In the genomic region with DNA sequence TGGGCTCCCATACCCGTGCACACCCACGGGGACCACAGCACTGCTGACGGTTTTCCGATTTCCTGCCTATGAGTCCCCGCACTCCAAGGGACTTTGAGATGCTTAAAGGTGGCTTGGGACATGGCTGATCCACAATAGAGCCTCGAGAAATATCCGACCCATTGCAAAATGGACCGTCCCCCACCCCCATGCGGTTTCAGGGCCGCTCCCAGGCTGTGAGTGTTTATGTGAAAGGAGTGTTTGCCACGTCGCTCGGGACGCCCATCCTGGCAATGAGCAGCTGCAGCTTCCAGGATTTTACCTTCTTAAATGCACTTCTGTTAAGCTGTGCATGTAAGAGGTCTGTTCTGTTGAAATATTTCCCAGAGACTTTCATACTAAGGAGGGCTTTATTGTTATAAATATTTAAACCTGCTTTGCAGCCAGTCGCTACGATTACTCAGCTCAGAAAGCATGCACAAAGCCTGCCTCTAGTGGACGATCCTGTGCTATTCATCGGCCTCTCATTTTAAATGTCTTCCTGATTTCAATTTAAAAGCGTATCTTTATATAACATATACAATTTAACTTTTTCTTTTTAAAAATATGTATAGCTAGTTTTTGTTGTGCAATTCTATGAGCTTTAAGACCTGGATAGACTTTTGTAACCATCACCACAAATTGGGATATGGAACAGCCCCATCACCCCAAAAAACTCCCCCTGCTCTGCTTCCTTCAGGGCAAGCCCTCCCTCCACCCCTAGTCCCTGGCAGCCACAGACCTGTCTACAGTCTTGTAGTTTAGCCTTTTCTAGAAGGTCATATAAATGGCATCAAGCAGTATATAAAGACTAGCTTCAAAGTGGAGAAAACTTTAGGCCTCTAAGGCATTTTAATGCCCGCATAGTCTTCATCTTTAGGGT, we compare ENCODE assay signal across 13 cellular contexts.
A peak's percentile ranks its signal among the peaks of the same experiment; 100 is the strongest.
DNase-seq lines count a peak whose midpoint lies in the region; ATAC-seq and TF ChIP-seq lines count a peak whose summit lies in the region.
"Had no signal": no experiment of that assay in that cellular context is flagged by ENCODE, and none has a peak within 500 bp of the region (broad histone marks: within the 10 kb centered on the region; RNA-seq: fewer than 3 reads in every experiment).

No MANE protein-coding gene starts in this region.

- no peak overlapping the region for H3K4me3 ChIP-seq in foreskin fibroblast (ENCODE audit: low read depth in 1 of 2, low read length in 2 of 2)
- H3K4me3 ChIP-seq: colonic mucosa, stomach had no signal

- no peak for TF ChIP-seq CTCF in foreskin fibroblast (IDR thresholded peaks at IDR 0.05; ENCODE audit: low read depth, low read length)

- ATAC-seq in HG03095 (IDR thresholded peaks at IDR 0.05; ENCODE audit: unreplicated experiment), result no peak
- ATAC-seq: left lobe of liver had no signal

- DNase-seq in DMS153 treated with DMSO at 0.1 percent for 48 hours (lab: John Stamatoyannopoulos, UW; ENCODE audit: unreplicated experiment), result peak; percentile 7
- no peak for DNase-seq in DMS153 (lab: John Stamatoyannopoulos, UW)
- peak; percentile 60 for DNase-seq in RKO (ENCODE audit: low spot score)
- peak; percentile 69 for DNase-seq in inferior parietal cortex (ENCODE audit: extremely low spot score)
- DNase-seq in substantia nigra (lab: John Stamatoyannopoulos, UW), result peak in 13 of 49 donors; percentile 17 to 69 (median 25)
- DNase-seq in NCI-H1048 (lab: John Stamatoyannopoulos, UW), result no peak
- DNase-seq in foreskin fibroblast, result no peak
- DNase-seq: activated naive CD8-positive, alpha-beta T cell treated with anti-CD3 and anti-CD28 coated beads, Interleukin-2, amount 10 ng/mL, durations not matched to agents 7 days and 5 days; colonic mucosa; stimulated activated CD4-positive, alpha-beta T cell treated with anti-CD3 and anti-CD28 coated beads, Interleukin-4, amount 100 ng/mL, for 24 hours; stomach had no signal

- peak overlapping the region; percentile 49 for H3K27ac ChIP-seq in substantia nigra (ENCODE audit: low read depth, low read length, poor library complexity, severe bottlenecking)
- H3K27ac ChIP-seq: colonic mucosa, stomach had no signal

Comparison
In these comparisons a context has a peak if more than half of its experiments do, and no peak if none do; other contexts are left out.
1. DNase-seq: peak in DMS153 treated with DMSO at 0.1 percent for 48 hours (single experiment), RKO (single experiment) and inferior parietal cortex (single experiment); none in DMS153 (single experiment), NCI-H1048 (single experiment) and foreskin fibroblast (0 of 2).